In genomic region chr4:98620087-98620784, GRCh38 we compare ENCODE assay signal across 1 cellular context.
TF ChIP-seq lines count a peak whose summit lies in the region.

No MANE protein-coding gene starts in this region.

TF ChIP-seq in GM12878, 131 proteins besides CTCF, POLR2A, EP300 and RAD21:
- TF ChIP-seq ASH2L (IDR thresholded peaks at IDR 0.05; ENCODE audit: borderline replicate concordance, low read depth) (no peak), NFIC (IDR thresholded peaks at IDR 0.05; ENCODE audit: low read depth, low read length) (no peak), BRCA1 (IDR thresholded peaks at IDR 0.05; ENCODE audit: low read depth, low read length) (no peak), EGR1 (IDR thresholded peaks at IDR 0.05; ENCODE audit: borderline replicate concordance in 1 of 2, low read depth in 2 of 2, low read length in 2 of 2) (no peak), KAT2A (conservative IDR thresholded peaks at IDR 0.05; ENCODE audit: control insufficient read depth, low read depth, low read length) (no peak), ELK1 (IDR thresholded peaks at IDR 0.05; ENCODE audit: low read depth, low read length) (no peak), CHD1 (IDR thresholded peaks at IDR 0.05; ENCODE audit: low read depth, low read length) (no peak), BMI1 (IDR thresholded peaks at IDR 0.05; ENCODE audit: borderline replicate concordance) (no peak)
TF ChIP-seq in GM12878: peak in this region for 0.
